ENCODE assay signal across 1 cellular context in genomic region chr12:46300906-46301305, GRCh38.
TF ChIP-seq lines count a peak whose summit lies in the region.

No MANE protein-coding gene starts in this region.

TF ChIP-seq in H1, 55 proteins besides CTCF, POLR2A, EP300 and RAD21:
- TF ChIP-seq TCF12 (IDR thresholded peaks at IDR 0.05; ENCODE audit: low read depth, low read length) (0 out of 2 replicates have a peak, but pooled peaks have one; percentile 9), SIRT6 (IDR thresholded peaks at IDR 0.05; ENCODE audit: low read length) (no peak)
